22 cellular contexts compared by ENCODE assay signal in genomic region chr12:125124320-125124966, GRCh38. TPM values are rescaled to one million over a fixed set of nuclear protein-coding genes. Genes with fewer than 3 reads are reported as not detected.
DNase-seq lines count a peak whose midpoint lies in the region; ATAC-seq, FAIRE-seq and TF ChIP-seq lines count a peak whose summit lies in the region.
"Had no signal": no experiment of that assay in that cellular context is flagged by ENCODE, and none has a peak within 500 bp of the region (broad histone marks: within the 10 kb centered on the region; RNA-seq: fewer than 3 reads in every experiment).

No MANE protein-coding gene starts in this region.

- H3K79me2 ChIP-seq in astrocyte (ENCODE audit: insufficient read depth, low read length) = no peaks in the 10 kb centered on the region

- intact Hi-C loops in transverse colon (cut with DNase I; ENCODE audit: low total_unique reads) = no loop called here
- intact Hi-C loops in activated CD8-positive, alpha-beta T cell treated with anti-CD3 and anti-CD28 coated beads for 36 hours (cut with micrococcal nuclease) = no loop called here

- no peak for ATAC-seq in activated CD8-positive, alpha-beta T cell treated with anti-CD3 and anti-CD28 coated beads for 36 hours
- ATAC-seq: activated CD8-positive, alpha-beta memory T cell treated with anti-CD3 and anti-CD28 coated beads, Interleukin-2, amount 10 ng/mL, durations not matched to agents 7 days and 5 days; heart right ventricle; naive thymus-derived CD4-positive, alpha-beta T cell; stimulated activated naive B cell treated with anti-CD40 and anti-IgM and Interleukin-4, amounts not matched to agents 10 μg/mL and 1 μg/mL and 100 μg/mL, for 72 hours; T-cell had no signal

- CTCF ChIA-PET in activated CD8-positive, alpha-beta T cell treated with anti-CD3 and anti-CD28 coated beads for 36 hours (lab: Charles Lee) = no interaction called here

- H3K27ac ChIP-seq in astrocyte (ENCODE audit: low read depth, low read length) = no peak overlapping the region
- H3K27ac ChIP-seq in transverse colon = peak overlapping the region; percentile 22 to 74 (median 46)
- H3K27ac ChIP-seq: heart right ventricle, ovary had no signal

- peaks cover 2% of the 10 kb centered on the region for H3K4me1 Mint-ChIP-seq in astrocyte (ENCODE audit: low read depth, unreplicated experiment)
- no peaks in the 10 kb centered on the region for H3K4me1 Mint-ChIP-seq in activated CD8-positive, alpha-beta T cell treated with anti-CD3 and anti-CD28 coated beads for 36 hours (ENCODE audit: low read depth)
- H3K4me1 Mint-ChIP-seq: activated CD8-positive, alpha-beta memory T cell treated with anti-CD3 and anti-CD28 coated beads, Interleukin-2, amount 10 ng/mL, durations not matched to agents 7 days and 5 days; activated naive CD8-positive, alpha-beta T cell treated with anti-CD3 and anti-CD28 coated beads for 36 hours; stimulated activated naive B cell treated with anti-CD40 and anti-IgM and Interleukin-4, amounts not matched to agents 10 μg/mL and 1 μg/mL and 100 μg/mL, for 72 hours; T-cell had no signal

- H3K27ac Mint-ChIP-seq in astrocyte (ENCODE audit: unreplicated experiment) = peak overlapping the region; percentile 47
- no peak overlapping the region for H3K27ac Mint-ChIP-seq in activated CD8-positive, alpha-beta T cell treated with anti-CD3 and anti-CD28 coated beads for 36 hours
- H3K27ac Mint-ChIP-seq: activated CD8-positive, alpha-beta memory T cell treated with anti-CD3 and anti-CD28 coated beads, Interleukin-2, amount 10 ng/mL, durations not matched to agents 7 days and 5 days; activated naive CD8-positive, alpha-beta T cell treated with anti-CD3 and anti-CD28 coated beads for 36 hours; naive thymus-derived CD4-positive, alpha-beta T cell; stimulated activated naive B cell treated with anti-CD40 and anti-IgM and Interleukin-4, amounts not matched to agents 10 μg/mL and 1 μg/mL and 100 μg/mL, for 72 hours; T-cell had no signal

- no peak overlapping the region for H3K4me3 Mint-ChIP-seq in astrocyte (ENCODE audit: unreplicated experiment)
- H3K4me3 Mint-ChIP-seq in activated CD8-positive, alpha-beta T cell treated with anti-CD3 and anti-CD28 coated beads for 36 hours = no peak overlapping the region
- H3K4me3 Mint-ChIP-seq: activated CD8-positive, alpha-beta memory T cell treated with anti-CD3 and anti-CD28 coated beads, Interleukin-2, amount 10 ng/mL, durations not matched to agents 7 days and 5 days; activated naive CD8-positive, alpha-beta T cell treated with anti-CD3 and anti-CD28 coated beads for 36 hours; memory B cell; naive thymus-derived CD4-positive, alpha-beta T cell; stimulated activated naive B cell treated with anti-CD40 and anti-IgM and Interleukin-4, amounts not matched to agents 10 μg/mL and 1 μg/mL and 100 μg/mL, for 72 hours; T-cell had no signal

- H3K9me3 ChIP-seq in astrocyte (ENCODE audit: insufficient read depth, low read depth, low read length) (no peaks in the 10 kb centered on the region), transverse colon (no peaks in the 10 kb centered on the region)
- H3K9me3 ChIP-seq: HAP-1, heart right ventricle, ovary had no signal

- peaks cover 2% of the 10 kb centered on the region for H3K9me3 Mint-ChIP-seq in astrocyte (ENCODE audit: unreplicated experiment)
- no peaks in the 10 kb centered on the region for H3K9me3 Mint-ChIP-seq in activated CD8-positive, alpha-beta T cell treated with anti-CD3 and anti-CD28 coated beads for 36 hours
- H3K9me3 Mint-ChIP-seq: activated naive CD8-positive, alpha-beta T cell treated with anti-CD3 and anti-CD28 coated beads for 36 hours; memory B cell; naive thymus-derived CD4-positive, alpha-beta T cell; stimulated activated naive B cell treated with anti-CD40 and anti-IgM and Interleukin-4, amounts not matched to agents 10 μg/mL and 1 μg/mL and 100 μg/mL, for 72 hours; T-cell had no signal

- H3K4me2 ChIP-seq in astrocyte (ENCODE audit: low read length) = no peak overlapping the region

- in situ Hi-C loops in transverse colon (cut with MboI; ENCODE audit: low pct_ligation_motif_present in 1 of 4, low pct_unique_long_range_greater_than_20kb in 1 of 4, low sequenced_read_pairs in 3 of 4) = no loop called here

- H2AFZ ChIP-seq in astrocyte (ENCODE audit: low read depth, low read length) = no peak overlapping the region

- H3K36me3 Mint-ChIP-seq in astrocyte (ENCODE audit: low read depth, unreplicated experiment) = peaks cover 31% of the 10 kb centered on the region
- peaks cover 3% of the 10 kb centered on the region for H3K36me3 Mint-ChIP-seq in activated CD8-positive, alpha-beta T cell treated with anti-CD3 and anti-CD28 coated beads for 36 hours (ENCODE audit: low read depth)
- H3K36me3 Mint-ChIP-seq: activated CD8-positive, alpha-beta memory T cell treated with anti-CD3 and anti-CD28 coated beads, Interleukin-2, amount 10 ng/mL, durations not matched to agents 7 days and 5 days had no signal

- H3K9ac ChIP-seq in astrocyte (ENCODE audit: low read length) = no peak overlapping the region

- whole genome bisulfite sequencing in transverse colon (ENCODE audit: low coverage in 1 of 2), 2 donors = 59 to 65% methylated on average over 7 to 11 of the region's 11 CpGs

- TF ChIP-seq EP300 in transverse colon (IDR thresholded peaks at IDR 0.05; ENCODE audit: low read depth) = no peak

- H3K36me3 ChIP-seq in astrocyte (ENCODE audit: insufficient read depth, low read length) = peaks cover 13% of the 10 kb centered on the region
- H3K36me3 ChIP-seq in transverse colon = peaks cover 0 to 4% (median 0%) of the 10 kb centered on the region in 4 donors
- H3K36me3 ChIP-seq: ovary had no signal

- H3K27me3 Mint-ChIP-seq in astrocyte (ENCODE audit: low read depth, unreplicated experiment) = no peaks in the 10 kb centered on the region
- no peaks in the 10 kb centered on the region for H3K27me3 Mint-ChIP-seq in activated CD8-positive, alpha-beta T cell treated with anti-CD3 and anti-CD28 coated beads for 36 hours
- H3K27me3 Mint-ChIP-seq: activated CD8-positive, alpha-beta memory T cell treated with anti-CD3 and anti-CD28 coated beads, Interleukin-2, amount 10 ng/mL, durations not matched to agents 7 days and 5 days; activated naive CD8-positive, alpha-beta T cell treated with anti-CD3 and anti-CD28 coated beads for 36 hours; memory B cell; naive thymus-derived CD4-positive, alpha-beta T cell; stimulated activated naive B cell treated with anti-CD40 and anti-IgM and Interleukin-4, amounts not matched to agents 10 μg/mL and 1 μg/mL and 100 μg/mL, for 72 hours; T-cell had no signal

- H3K4me3 ChIP-seq in astrocyte (ENCODE audit: insufficient read depth, low read depth, low read length) (no peak overlapping the region), transverse colon (no peak overlapping the region)
- H3K4me3 ChIP-seq: HAP-1, heart right ventricle, ovary had no signal

- no peak for TF ChIP-seq POLR2A in transverse colon (IDR thresholded peaks at IDR 0.05)

- TF ChIP-seq CTCF in astrocyte (IDR thresholded peaks at IDR 0.05; ENCODE audit: insufficient read depth, low read depth, low read length) (no peak), transverse colon (IDR thresholded peaks at IDR 0.05) (no peak)
- TF ChIP-seq CTCF in activated CD8-positive, alpha-beta T cell treated with anti-CD3 and anti-CD28 coated beads for 36 hours (IDR thresholded peaks at IDR 0.05) = no peak

- DNase-seq in HPDE6-E6E7 (ENCODE audit: extremely low spot score) (peak; percentile 59), astrocyte (ENCODE audit: low read depth) (no peak), kidney tubule cell (ENCODE audit: low spot score) (peak; percentile 64), transverse colon (peak; percentile 49), germinal center (ENCODE audit: low spot score) (no peak), retina (no peak)
- DNase-seq in activated CD8-positive, alpha-beta T cell treated with anti-CD3 and anti-CD28 coated beads for 36 hours = no peak
- DNase-seq: activated CD4-positive, alpha-beta T cell treated with anti-CD3 and anti-CD28 coated beads for 4 hours; activated CD8-positive, alpha-beta memory T cell treated with anti-CD3 and anti-CD28 coated beads, Interleukin-2, amount 10 ng/mL, durations not matched to agents 7 days and 5 days; activated naive CD8-positive, alpha-beta T cell treated with anti-CD3 and anti-CD28 coated beads for 36 hours; COR-L47; heart right ventricle; naive thymus-derived CD4-positive, alpha-beta T cell; NCI-H2107; NCI-H524; ovary; SHP77; stimulated activated naive B cell treated with anti-CD40 and anti-IgM and Interleukin-4, amounts not matched to agents 10 μg/mL and 1 μg/mL and 100 μg/mL, for 72 hours; T-cell had no signal

- no peaks in the 10 kb centered on the region for H3K27me3 ChIP-seq in astrocyte (ENCODE audit: insufficient read depth, low read length)
- H3K27me3 ChIP-seq in transverse colon = no peaks in the 10 kb centered on the region
- H3K27me3 ChIP-seq: heart right ventricle, ovary had no signal

- no peaks in the 10 kb centered on the region for H3K4me1 ChIP-seq in astrocyte (ENCODE audit: insufficient read depth, low read length)
- peaks cover 0 to 11% (median 6%) of the 10 kb centered on the region in 4 donors for H3K4me1 ChIP-seq in transverse colon
- H3K4me1 ChIP-seq: HAP-1 had no signal

- no peak for FAIRE-seq in astrocyte (lab: Jason Lieb, UNC)
- FAIRE-seq: colon had no signal

- H4K20me1 ChIP-seq in astrocyte (ENCODE audit: insufficient read depth, low read length) = peaks cover 5% of the 10 kb centered on the region

- POLR2A ChIA-PET in activated CD8-positive, alpha-beta T cell treated with anti-CD3 and anti-CD28 coated beads for 36 hours (lab: Charles Lee) = no interaction called here

RNA-seq across cellular contexts. Expression of gene AACS, which starts 59.2 kb away (rescaled TPM):
- total RNA-seq in astrocyte = 22.0 and 22.5 TPM in 2 replicates
- 10 to 100 TPM; 18.5 to 33.7 (median 27.1) TPM for total RNA-seq in transverse colon
- 10 to 100 TPM; 15.7 to 17.6 TPM for total RNA-seq in activated CD8-positive, alpha-beta T cell treated with anti-CD3 and anti-CD28 coated beads for 36 hours

Comparison
In these comparisons a context has a peak if more than half of its experiments do, and no peak if none do; other contexts are left out.
1. DNase-seq: peak in HPDE6-E6E7 (single experiment), kidney tubule cell (single experiment) and transverse colon (single experiment); none in astrocyte (single experiment), germinal center (single experiment), retina (single experiment) and activated CD8-positive, alpha-beta T cell treated with anti-CD3 and anti-CD28 coated beads for 36 hours (single experiment).